Comparison of ENCODE assay signal across 18 cellular contexts in the genomic region with DNA sequence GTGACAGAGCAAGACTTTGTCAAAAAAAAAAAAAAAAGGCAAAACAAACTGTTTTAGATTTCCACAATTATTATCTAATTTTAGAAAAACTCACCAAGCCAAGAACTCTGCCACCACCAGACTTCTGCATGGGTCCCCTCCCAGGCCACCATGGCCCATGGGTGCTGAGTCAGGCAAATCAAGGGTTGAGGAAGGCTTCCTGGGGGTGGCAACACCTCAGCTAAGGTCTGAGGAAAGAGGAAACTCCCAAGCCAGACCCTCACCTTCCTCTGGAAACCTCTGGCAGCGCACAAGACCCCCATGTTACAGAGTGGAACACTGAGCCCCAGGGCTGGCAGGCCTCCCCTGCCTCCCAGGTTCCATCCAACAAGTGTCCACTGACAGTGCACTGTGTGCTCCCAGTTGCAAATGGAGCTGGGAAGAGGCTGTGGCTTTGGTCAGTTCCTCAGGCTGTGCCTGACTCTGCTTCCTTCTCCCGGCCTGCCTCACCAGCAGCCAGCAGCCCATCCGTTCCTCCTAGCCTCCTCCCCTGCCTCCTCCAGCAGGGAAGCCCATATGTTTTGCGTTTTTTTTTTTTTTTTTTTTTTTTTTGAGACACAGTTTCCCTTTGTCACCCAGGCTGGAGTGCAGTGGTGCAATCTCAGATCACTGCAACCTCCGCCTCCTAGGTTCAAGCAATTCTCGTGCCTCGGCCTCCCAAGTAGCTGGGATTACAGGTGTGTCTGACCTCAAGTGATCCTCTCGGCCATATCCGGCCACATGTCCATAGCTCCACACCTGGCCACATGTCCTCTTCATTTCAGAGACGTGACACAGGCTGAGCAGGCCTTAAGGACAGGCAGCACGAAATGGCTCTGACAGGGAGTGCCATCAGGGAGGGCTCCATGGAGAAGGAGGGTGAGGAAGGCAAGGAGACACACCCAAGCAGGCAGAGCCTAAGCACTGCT. TPM values are rescaled to one million over a fixed set of nuclear protein-coding genes. Genes with fewer than 3 reads are reported as not detected.
DNase-seq lines count a peak whose midpoint lies in the region; ATAC-seq, FAIRE-seq and TF ChIP-seq lines count a peak whose summit lies in the region.
"Had no signal": no experiment of that assay in that cellular context is flagged by ENCODE, and none has a peak within 500 bp of the region (broad histone marks: within the 10 kb centered on the region; RNA-seq: fewer than 3 reads in every experiment).

No MANE protein-coding gene starts in this region.

- FAIRE-seq in bronchial epithelial cell (lab: Jason Lieb, UNC) = peak; percentile 91
- FAIRE-seq: A204.1, astrocyte, GM18507, islet of Langerhans had no signal

- H3K9me3 ChIP-seq in lower lobe of right lung = no peaks in the 10 kb centered on the region
- H3K9me3 ChIP-seq: tibial nerve had no signal

- H3K9me3 Mint-ChIP-seq in activated CD4-positive, alpha-beta T cell treated with anti-CD3 and anti-CD28 coated beads for 36 hours (ENCODE audit: low read depth) = no peaks in the 10 kb centered on the region
- H3K9me3 Mint-ChIP-seq: GM23338; natural killer cell treated with Interleukin-12 subunit alpha and Interleukin-12 subunit beta and Interleukin-15 and Interleukin-18, amount 100 ng/mL, for 72 hours had no signal

- peaks cover 55% of the 10 kb centered on the region for H3K4me1 ChIP-seq in lower lobe of right lung

- H3K4me3 Mint-ChIP-seq in activated CD4-positive, alpha-beta T cell treated with anti-CD3 and anti-CD28 coated beads for 36 hours = no peak overlapping the region
- H3K4me3 Mint-ChIP-seq: activated CD8-positive, alpha-beta memory T cell treated with anti-CD3 and anti-CD28 coated beads, Interleukin-2, amount 10 ng/mL, durations not matched to agents 7 days and 5 days; GM23338; natural killer cell treated with Interleukin-12 subunit alpha and Interleukin-12 subunit beta and Interleukin-15 and Interleukin-18, amount 100 ng/mL, for 72 hours had no signal

- DNase-seq in activated CD4-positive, alpha-beta T cell treated with anti-CD3 and anti-CD28 coated beads for 36 hours = no peak
- no peak for DNase-seq in activated CD4-positive, alpha-beta T cell treated with anti-CD3 and anti-CD28 coated beads for 4 hours
- DNase-seq in HL-60 (ENCODE audit: low read depth in 1 of 2, low spot score in 1 of 2) = peak in 1 of 2 experiments; percentile 65
- DNase-seq in bronchial epithelial cell (ENCODE audit: low read depth) = no peak
- peak; percentile 78 for DNase-seq in posterior vena cava (ENCODE audit: low spot score)
- DNase-seq in RKO (ENCODE audit: low spot score) = no peak
- no peak for DNase-seq in lower lobe of right lung
- DNase-seq: activated CD8-positive, alpha-beta memory T cell treated with anti-CD3 and anti-CD28 coated beads, Interleukin-2, amount 10 ng/mL, durations not matched to agents 7 days and 5 days; activated gamma-delta T cell; NCI-H446 treated with DMSO at 0.1 percent for 48 hours had no signal

- CTCF ChIA-PET in activated CD4-positive, alpha-beta T cell treated with anti-CD3 and anti-CD28 coated beads for 36 hours (lab: Charles Lee) = interaction anchor here (0.6 to 1.0 kb wide), 3 partner anchors 27 to 31 kb away, joined by 3 read pairs; no protein-coding TSS in a partner anchor

- POLR2A ChIA-PET in activated CD4-positive, alpha-beta T cell treated with anti-CD3 and anti-CD28 coated beads for 36 hours (lab: Charles Lee) = no interaction called here

- H3K27me3 Mint-ChIP-seq in activated CD4-positive, alpha-beta T cell treated with anti-CD3 and anti-CD28 coated beads for 36 hours = no peaks in the 10 kb centered on the region
- H3K27me3 Mint-ChIP-seq: activated CD8-positive, alpha-beta memory T cell treated with anti-CD3 and anti-CD28 coated beads, Interleukin-2, amount 10 ng/mL, durations not matched to agents 7 days and 5 days had no signal

- TF ChIP-seq CTCF in HL-60 (IDR thresholded peaks at IDR 0.05; ENCODE audit: insufficient read depth, low read length) = no peak
- no peak for TF ChIP-seq CTCF in bronchial epithelial cell (IDR thresholded peaks at IDR 0.05; ENCODE audit: insufficient read depth, low read length, severe bottlenecking)
- TF ChIP-seq CTCF in lower lobe of right lung (IDR thresholded peaks at IDR 0.05) = no peak

- H3K27ac ChIP-seq in HL-60 (replicated peaks) (peak overlapping the region; percentile 42), lower lobe of right lung (no peak overlapping the region)
- H3K27ac ChIP-seq: tibial nerve had no signal

- H3K27me3 ChIP-seq in HL-60 (ENCODE audit: insufficient read depth, poor library complexity, severe bottlenecking) = no peaks in the 10 kb centered on the region
- no peaks in the 10 kb centered on the region for H3K27me3 ChIP-seq in bronchial epithelial cell (ENCODE audit: control insufficient read depth, insufficient read depth, low read length)
- no peaks in the 10 kb centered on the region for H3K27me3 ChIP-seq in lower lobe of right lung (ENCODE audit: low read depth)
- H3K27me3 ChIP-seq: tibial nerve had no signal

- no peak for ATAC-seq in activated CD4-positive, alpha-beta T cell treated with anti-CD3 and anti-CD28 coated beads for 36 hours
- no peak for ATAC-seq in HG02623 (IDR thresholded peaks at IDR 0.05; ENCODE audit: unreplicated experiment)
- ATAC-seq in lower lobe of right lung = no peak
- ATAC-seq: activated CD8-positive, alpha-beta memory T cell treated with anti-CD3 and anti-CD28 coated beads, Interleukin-2, amount 10 ng/mL, durations not matched to agents 7 days and 5 days; GM23338; natural killer cell treated with Interleukin-12 subunit alpha and Interleukin-12 subunit beta and Interleukin-15 and Interleukin-18, amount 100 ng/mL, for 72 hours had no signal

- H3K4me1 Mint-ChIP-seq in activated CD4-positive, alpha-beta T cell treated with anti-CD3 and anti-CD28 coated beads for 36 hours = peaks cover 22% of the 10 kb centered on the region

- H3K4me3 ChIP-seq in HL-60 (replicated peaks; ENCODE audit: insufficient read depth, low read length) = no peak overlapping the region
- H3K4me3 ChIP-seq in bronchial epithelial cell (ENCODE audit: low read depth, low read length) = no peak overlapping the region
- no peak overlapping the region for H3K4me3 ChIP-seq in lower lobe of right lung
- H3K4me3 ChIP-seq: GM23338, tibial nerve had no signal

- H3K36me3 ChIP-seq in bronchial epithelial cell (ENCODE audit: control insufficient read depth, insufficient read depth, low read length) (no peaks in the 10 kb centered on the region), lower lobe of right lung (no peaks in the 10 kb centered on the region)
- H3K36me3 ChIP-seq: tibial nerve had no signal

- H3K36me3 Mint-ChIP-seq in activated CD4-positive, alpha-beta T cell treated with anti-CD3 and anti-CD28 coated beads for 36 hours (ENCODE audit: low read depth) = peaks cover under 1% of the 10 kb centered on the region
- H3K36me3 Mint-ChIP-seq: activated CD8-positive, alpha-beta memory T cell treated with anti-CD3 and anti-CD28 coated beads, Interleukin-2, amount 10 ng/mL, durations not matched to agents 7 days and 5 days; natural killer cell treated with Interleukin-12 subunit alpha and Interleukin-12 subunit beta and Interleukin-15 and Interleukin-18, amount 100 ng/mL, for 72 hours had no signal

- H3K27ac Mint-ChIP-seq in activated CD4-positive, alpha-beta T cell treated with anti-CD3 and anti-CD28 coated beads for 36 hours = peak overlapping the region; percentile 65
- H3K27ac Mint-ChIP-seq: activated CD8-positive, alpha-beta memory T cell treated with anti-CD3 and anti-CD28 coated beads, Interleukin-2, amount 10 ng/mL, durations not matched to agents 7 days and 5 days; GM23338; natural killer cell treated with Interleukin-12 subunit alpha and Interleukin-12 subunit beta and Interleukin-15 and Interleukin-18, amount 100 ng/mL, for 72 hours had no signal

- intact Hi-C loops in activated CD4-positive, alpha-beta T cell treated with anti-CD3 and anti-CD28 coated beads for 36 hours (cut with DNase I, micrococcal nuclease) = no loop called here
- intact Hi-C loops in posterior vena cava (cut with DNase I) = no loop called here
- intact Hi-C loops in lower lobe of right lung (cut with DNase I) = no loop called here

RNA-seq across cellular contexts. Expression of a gene that starts 3.5 kb away (rescaled TPM):
- 10 to 100 TPM; 51.4 to 57.9 TPM for total RNA-seq in activated CD4-positive, alpha-beta T cell treated with anti-CD3 and anti-CD28 coated beads for 36 hours
- total RNA-seq in bronchial epithelial cell (0.26 TPM in 1 of 2 replicates, not detected in the other), posterior vena cava (1 to 10 TPM; 1.4 to 5.2 TPM), lower lobe of right lung (5.3 TPM)
- total RNA-seq: astrocyte had no signal

RNA-seq across cellular contexts. Expression of a gene that starts 41.0 kb away (rescaled TPM):
- 10 to 100 TPM; 39.6 to 44.4 TPM for total RNA-seq in activated CD4-positive, alpha-beta T cell treated with anti-CD3 and anti-CD28 coated beads for 36 hours
- 43.4 and 47.9 TPM in 2 replicates for total RNA-seq in bronchial epithelial cell
- total RNA-seq in posterior vena cava = 10 to 100 TPM; 40.8 to 43.0 TPM
- 25.6 TPM for total RNA-seq in lower lobe of right lung
